Comparison of ENCODE assay signal across 13 cellular contexts in the genomic region with DNA sequence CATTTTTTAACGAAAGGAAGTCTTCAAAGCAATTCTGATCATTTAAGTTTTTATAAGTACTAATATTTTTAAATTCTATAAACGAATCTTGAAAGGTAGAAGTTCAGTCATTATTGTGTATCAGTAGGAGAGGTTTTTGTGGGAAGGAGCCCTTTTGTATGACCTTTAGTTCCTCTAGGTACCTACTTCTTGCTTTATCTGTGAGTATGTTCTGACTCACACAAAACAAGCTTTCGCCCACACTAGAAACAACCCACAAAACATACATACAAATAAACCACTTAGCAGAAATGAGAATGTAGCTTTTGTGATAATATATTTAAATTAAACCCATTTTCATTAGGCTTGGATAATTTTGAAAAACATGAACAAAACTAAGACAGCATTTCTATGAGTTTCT. TPM values are rescaled to one million over a fixed set of nuclear protein-coding genes. Genes with fewer than 3 reads are reported as not detected.
DNase-seq lines count a peak whose midpoint lies in the region; ATAC-seq and TF ChIP-seq lines count a peak whose summit lies in the region.
"Had no signal": no experiment of that assay in that cellular context is flagged by ENCODE, and none has a peak within 500 bp of the region (broad histone marks: within the 10 kb centered on the region; RNA-seq: fewer than 3 reads in every experiment).

No MANE protein-coding gene starts in this region.

- H3F3A ChIP-seq in smooth muscle cell (ENCODE audit: low read depth): peaks cover 4% of the 10 kb centered on the region

- no peaks in the 10 kb centered on the region for H3K4me1 ChIP-seq in smooth muscle cell (ENCODE audit: low read depth)
- H3K4me1 ChIP-seq: prostate gland, thyroid gland had no signal

- ATAC-seq in GM21619 (IDR thresholded peaks at IDR 0.05; ENCODE audit: unreplicated experiment) (peak; percentile 49), HG03442 (IDR thresholded peaks at IDR 0.05; ENCODE audit: unreplicated experiment) (peak; percentile 93), GM18498 (IDR thresholded peaks at IDR 0.05; ENCODE audit: unreplicated experiment) (no peak)

- H2AFZ ChIP-seq in smooth muscle cell (ENCODE audit: low read depth): no peak overlapping the region

- H3K27ac ChIP-seq in smooth muscle cell (ENCODE audit: low read depth): no peak overlapping the region
- H3K27ac ChIP-seq: prostate gland, thyroid gland had no signal

- H3K79me2 ChIP-seq in smooth muscle cell (ENCODE audit: low read depth): no peaks in the 10 kb centered on the region

- in situ Hi-C loops in GM13977 (cut with MboI; ENCODE audit: low pct_unique_long_range_greater_than_20kb, low sequenced_read_pairs, unreplicated experiment): no loop called here

- no peaks in the 10 kb centered on the region for H3K9me3 ChIP-seq in smooth muscle cell (replicated peaks; ENCODE audit: low read depth)
- H3K9me3 ChIP-seq: MG63, prostate gland, thyroid gland had no signal

- H3K4me3 ChIP-seq in epithelial cell of esophagus (ENCODE audit: low read length): no peak overlapping the region
- no peak overlapping the region for H3K4me3 ChIP-seq in smooth muscle cell
- H3K4me3 ChIP-seq: MG63, prostate gland, thyroid gland had no signal

- peaks cover 24% of the 10 kb centered on the region for H3K36me3 ChIP-seq in smooth muscle cell (ENCODE audit: low read depth)
- H3K36me3 ChIP-seq: prostate gland had no signal

- H3K4me2 ChIP-seq in smooth muscle cell: no peak overlapping the region

- TF ChIP-seq CTCF in GM13977 (IDR thresholded peaks at IDR 0.05; ENCODE audit: extremely low read depth, insufficient read depth, missing control alignments): no peak
- TF ChIP-seq CTCF in epithelial cell of esophagus (IDR thresholded peaks at IDR 0.05; ENCODE audit: insufficient read depth, low read depth, low read length, missing control alignments): no peak
- no peak for TF ChIP-seq CTCF in smooth muscle cell (IDR thresholded peaks at IDR 0.05; ENCODE audit: borderline replicate concordance, insufficient read depth, poor library complexity, severe bottlenecking)

- no peak overlapping the region for H3K9ac ChIP-seq in smooth muscle cell (ENCODE audit: low read depth)

- DNase-seq in GM13977 (ENCODE audit: low spot score): peak; percentile 34
- peak; percentile 76 for DNase-seq in epithelial cell of esophagus (ENCODE audit: low read depth)
- no peak for DNase-seq in smooth muscle cell (lab: John Stamatoyannopoulos, UW; ENCODE audit: unreplicated experiment)
- no peak for DNase-seq in MV-4-11 (lab: John Stamatoyannopoulos, UW)
- DNase-seq in NCI-H2107 treated with DMSO at 0.1 percent for 48 hours (lab: John Stamatoyannopoulos, UW; ENCODE audit: unreplicated experiment): no peak
- DNase-seq: MG63, NCI-H69, SIG-M5, thyroid gland had no signal

- peaks cover 23% of the 10 kb centered on the region for H4K20me1 ChIP-seq in smooth muscle cell (ENCODE audit: low read depth)

- 55% methylated on average over 3 of the region's 3 CpGs for WGBS in smooth muscle cell (ENCODE audit: low lambda C conversion rate)

- H3K27me3 ChIP-seq in smooth muscle cell (ENCODE audit: low read depth): no peaks in the 10 kb centered on the region
- H3K27me3 ChIP-seq: MG63, thyroid gland had no signal

RNA-seq across cellular contexts. Expression of a gene that starts 27.8 kb away (rescaled TPM):
- 65.2 and 67.6 TPM in 2 replicates for total RNA-seq in smooth muscle cell
- polyA plus RNA-seq in smooth muscle cell: 29.9 and 30.1 TPM in 2 replicates

Comparison
In these comparisons a context has a peak if more than half of its experiments do, and no peak if none do; other contexts are left out.
1. DNase-seq: peak in GM13977 (single experiment) and epithelial cell of esophagus (single experiment); none in smooth muscle cell (single experiment), MV-4-11 (single experiment) and NCI-H2107 treated with DMSO at 0.1 percent for 48 hours (single experiment).